Comparison of ENCODE assay signal across 1 cellular context in genomic region chr2:67846341-67847070, GRCh38.
A peak's percentile ranks its signal among the peaks of the same experiment; 100 is the strongest.
TF ChIP-seq lines count a peak whose summit lies in the region.

No MANE protein-coding gene starts in this region.

TF ChIP-seq in HepG2, 621 proteins besides CTCF, POLR2A, EP300 and RAD21 (continued from another document and continues in another):
- TF ChIP-seq, protein P1, sequence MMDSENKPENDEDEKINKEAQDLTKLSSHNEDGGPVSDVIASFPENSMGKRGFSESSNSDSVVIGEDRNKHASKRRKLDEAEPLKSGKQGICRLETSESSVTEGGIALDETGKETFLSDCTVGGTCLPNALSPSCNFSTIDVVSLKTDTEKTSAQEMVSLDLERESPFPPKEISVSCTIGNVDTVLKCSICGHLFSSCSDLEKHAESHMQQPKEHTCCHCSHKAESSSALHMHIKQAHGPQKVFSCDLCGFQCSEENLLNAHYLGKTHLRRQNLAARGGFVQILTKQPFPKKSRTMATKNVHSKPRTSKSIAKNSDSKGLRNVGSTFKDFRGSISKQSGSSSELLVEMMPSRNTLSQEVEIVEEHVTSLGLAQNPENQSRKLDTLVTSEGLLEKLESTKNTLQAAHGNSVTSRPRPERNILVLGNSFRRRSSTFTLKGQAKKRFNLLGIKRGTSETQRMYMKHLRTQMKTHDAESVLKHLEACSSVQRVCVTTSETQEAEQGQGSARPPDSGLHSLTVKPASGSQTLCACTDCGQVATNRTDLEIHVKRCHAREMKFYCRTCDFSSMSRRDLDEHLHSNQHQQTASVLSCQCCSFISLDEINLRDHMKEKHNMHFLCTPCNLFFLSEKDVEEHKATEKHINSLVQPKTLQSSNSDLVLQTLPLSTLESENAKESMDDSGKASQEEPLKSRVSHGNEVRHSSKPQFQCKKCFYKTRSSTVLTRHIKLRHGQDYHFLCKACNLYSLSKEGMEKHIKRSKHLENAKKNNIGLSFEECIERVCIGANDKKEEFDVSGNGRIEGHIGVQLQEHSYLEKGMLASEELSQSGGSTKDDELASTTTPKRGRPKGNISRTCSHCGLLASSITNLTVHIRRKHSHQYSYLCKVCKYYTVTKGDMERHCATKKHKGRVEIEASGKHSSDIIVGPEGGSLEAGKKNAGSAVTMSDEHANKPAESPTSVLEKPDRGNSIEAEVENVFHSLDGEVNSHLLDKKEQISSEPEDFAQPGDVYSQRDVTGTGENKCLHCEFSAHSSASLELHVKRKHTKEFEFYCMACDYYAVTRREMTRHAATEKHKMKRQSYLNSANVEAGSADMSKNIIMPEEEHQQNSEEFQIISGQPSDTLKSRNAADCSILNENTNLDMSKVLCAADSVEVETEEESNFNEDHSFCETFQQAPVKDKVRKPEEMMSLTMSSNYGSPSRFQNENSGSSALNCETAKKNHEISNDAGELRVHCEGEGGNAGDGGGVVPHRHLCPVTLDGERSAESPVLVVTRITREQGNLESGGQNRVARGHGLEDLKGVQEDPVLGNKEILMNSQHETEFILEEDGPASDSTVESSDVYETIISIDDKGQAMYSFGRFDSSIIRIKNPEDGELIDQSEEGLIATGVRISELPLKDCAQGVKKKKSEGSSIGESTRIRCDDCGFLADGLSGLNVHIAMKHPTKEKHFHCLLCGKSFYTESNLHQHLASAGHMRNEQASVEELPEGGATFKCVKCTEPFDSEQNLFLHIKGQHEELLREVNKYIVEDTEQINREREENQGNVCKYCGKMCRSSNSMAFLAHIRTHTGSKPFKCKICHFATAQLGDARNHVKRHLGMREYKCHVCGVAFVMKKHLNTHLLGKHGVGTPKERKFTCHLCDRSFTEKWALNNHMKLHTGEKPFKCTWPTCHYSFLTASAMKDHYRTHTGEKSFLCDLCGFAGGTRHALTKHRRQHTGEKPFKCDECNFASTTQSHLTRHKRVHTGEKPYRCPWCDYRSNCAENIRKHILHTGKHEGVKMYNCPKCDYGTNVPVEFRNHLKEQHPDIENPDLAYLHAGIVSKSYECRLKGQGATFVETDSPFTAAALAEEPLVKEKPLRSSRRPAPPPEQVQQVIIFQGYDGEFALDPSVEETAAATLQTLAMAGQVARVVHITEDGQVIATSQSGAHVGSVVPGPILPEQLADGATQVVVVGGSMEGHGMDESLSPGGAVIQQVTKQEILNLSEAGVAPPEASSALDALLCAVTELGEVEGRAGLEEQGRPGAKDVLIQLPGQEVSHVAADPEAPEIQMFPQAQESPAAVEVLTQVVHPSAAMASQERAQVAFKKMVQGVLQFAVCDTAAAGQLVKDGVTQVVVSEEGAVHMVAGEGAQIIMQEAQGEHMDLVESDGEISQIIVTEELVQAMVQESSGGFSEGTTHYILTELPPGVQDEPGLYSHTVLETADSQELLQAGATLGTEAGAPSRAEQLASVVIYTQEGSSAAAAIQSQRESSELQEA (CRISPR knock-in tag; IDR thresholded peaks at IDR 0.05; ENCODE audit: not compliant biosample characterization): no peak
- TF ChIP-seq ZNF224 (CRISPR knock-in tag; IDR thresholded peaks at IDR 0.05) (0 out of 2 replicates have a peak, but pooled peaks have one; percentile 58), SNRNP70 (IDR thresholded peaks at IDR 0.05; ENCODE audit: low read depth, low read length) (no peak), ZNF607 (CRISPR knock-in tag; IDR thresholded peaks at IDR 0.05; ENCODE audit: borderline replicate concordance) (peak; percentile 70; the same call in 1 of the 2 replicates), TBX2 (CRISPR knock-in tag; IDR thresholded peaks at IDR 0.05; ENCODE audit: borderline replicate concordance) (peak; percentile 57), FOXJ3 (CRISPR knock-in tag; IDR thresholded peaks at IDR 0.05; ENCODE audit: borderline replicate concordance) (peak; percentile 84; the same call in 1 of the 2 replicates), ZMYM2 (CRISPR knock-in tag; IDR thresholded peaks at IDR 0.05) (no peak), ZSCAN12 (CRISPR knock-in tag; IDR thresholded peaks at IDR 0.05) (peak; percentile 22; the same call in 1 of the 2 replicates), MAZ (IDR thresholded peaks at IDR 0.05; ENCODE audit: borderline replicate concordance, low read depth, low read length) (no peak), MAZ (CRISPR knock-in tag; IDR thresholded peaks at IDR 0.05; ENCODE audit: low read depth) (0 out of 2 replicates have a peak, but pooled peaks have one; percentile 35), SIX1 (CRISPR knock-in tag; IDR thresholded peaks at IDR 0.05; ENCODE audit: borderline replicate concordance) (no peak), NFRKB (IDR thresholded peaks at IDR 0.05) (no peak), FOXP1 (IDR thresholded peaks at IDR 0.05) (no peak), FOXP1 (CRISPR knock-in tag; IDR thresholded peaks at IDR 0.05) (peak; percentile 59), FOXK1 (CRISPR knock-in tag; IDR thresholded peaks at IDR 0.05; ENCODE audit: borderline replicate concordance, low read depth) (peak; percentile 61; the same call in 1 of the 2 replicates), SRSF4 (IDR thresholded peaks at IDR 0.05; ENCODE audit: low read depth, low read length, poor library complexity, severe bottlenecking) (no peak), HDAC2 (CRISPR knock-in tag; IDR thresholded peaks at IDR 0.05) (0 out of 2 replicates have a peak, but pooled peaks have one; percentile 33), SALL2 (CRISPR knock-in tag; IDR thresholded peaks at IDR 0.05) (no peak; the same call in 1 of the 2 replicates), KDM4B (CRISPR knock-in tag; IDR thresholded peaks at IDR 0.05) (no peak), TARDBP (CRISPR knock-in tag; IDR thresholded peaks at IDR 0.05) (0 out of 2 replicates have a peak, but pooled peaks have one; percentile 28), ZNF17 (CRISPR knock-in tag; IDR thresholded peaks at IDR 0.05) (no peak), FOXA3 (CRISPR knock-in tag; IDR thresholded peaks at IDR 0.05) (peak; percentile 64), FUBP1 (CRISPR knock-in tag; IDR thresholded peaks at IDR 0.05; ENCODE audit: borderline replicate concordance) (no peak), ISL2 (CRISPR knock-in tag; IDR thresholded peaks at IDR 0.05) (peak; percentile 47; the same call in 1 of the 2 replicates), MAF1 (CRISPR knock-in tag; IDR thresholded peaks at IDR 0.05; ENCODE audit: borderline replicate concordance) (no peak)
- TF ChIP-seq, protein P2, sequence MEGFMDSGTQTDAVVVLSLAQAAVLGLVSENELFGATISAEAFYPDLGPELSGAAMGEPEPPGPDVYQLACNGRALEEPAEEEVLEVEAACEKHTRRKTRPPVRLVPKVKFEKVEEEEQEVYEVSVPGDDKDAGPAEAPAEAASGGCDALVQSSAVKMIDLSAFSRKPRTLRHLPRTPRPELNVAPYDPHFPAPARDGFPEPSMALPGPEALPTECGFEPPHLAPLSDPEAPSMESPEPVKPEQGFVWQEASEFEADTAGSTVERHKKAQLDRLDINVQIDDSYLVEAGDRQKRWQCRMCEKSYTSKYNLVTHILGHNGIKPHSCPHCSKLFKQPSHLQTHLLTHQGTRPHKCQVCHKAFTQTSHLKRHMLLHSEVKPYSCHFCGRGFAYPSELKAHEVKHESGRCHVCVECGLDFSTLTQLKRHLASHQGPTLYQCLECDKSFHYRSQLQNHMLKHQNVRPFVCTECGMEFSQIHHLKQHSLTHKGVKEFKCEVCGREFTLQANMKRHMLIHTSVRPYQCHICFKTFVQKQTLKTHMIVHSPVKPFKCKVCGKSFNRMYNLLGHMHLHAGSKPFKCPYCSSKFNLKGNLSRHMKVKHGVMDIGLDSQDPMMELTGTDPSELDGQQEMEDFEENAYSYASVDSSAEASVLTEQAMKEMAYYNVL (CRISPR knock-in tag; IDR thresholded peaks at IDR 0.05; ENCODE audit: borderline replicate concordance): peak; percentile 47; the same call in 1 of the 2 replicates
- TF ChIP-seq, protein P3, sequence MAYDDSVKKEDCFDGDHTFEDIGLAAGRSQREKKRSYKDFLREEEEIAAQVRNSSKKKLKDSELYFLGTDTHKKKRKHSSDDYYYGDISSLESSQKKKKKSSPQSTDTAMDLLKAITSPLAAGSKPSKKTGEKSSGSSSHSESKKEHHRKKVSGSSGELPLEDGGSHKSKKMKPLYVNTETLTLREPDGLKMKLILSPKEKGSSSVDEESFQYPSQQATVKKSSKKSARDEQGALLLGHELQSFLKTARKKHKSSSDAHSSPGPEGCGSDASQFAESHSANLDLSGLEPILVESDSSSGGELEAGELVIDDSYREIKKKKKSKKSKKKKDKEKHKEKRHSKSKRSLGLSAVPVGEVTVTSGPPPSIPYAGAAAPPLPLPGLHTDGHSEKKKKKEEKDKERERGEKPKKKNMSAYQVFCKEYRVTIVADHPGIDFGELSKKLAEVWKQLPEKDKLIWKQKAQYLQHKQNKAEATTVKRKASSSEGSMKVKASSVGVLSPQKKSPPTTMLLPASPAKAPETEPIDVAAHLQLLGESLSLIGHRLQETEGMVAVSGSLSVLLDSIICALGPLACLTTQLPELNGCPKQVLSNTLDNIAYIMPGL (CRISPR knock-in tag; IDR thresholded peaks at IDR 0.05; ENCODE audit: borderline replicate concordance in 1 of 2, low read depth in 1 of 2): 0 out of 4 replicates have a peak, but pooled peaks of 1 of the 2 experiments have one; percentile 39
- TF ChIP-seq, protein P4, sequence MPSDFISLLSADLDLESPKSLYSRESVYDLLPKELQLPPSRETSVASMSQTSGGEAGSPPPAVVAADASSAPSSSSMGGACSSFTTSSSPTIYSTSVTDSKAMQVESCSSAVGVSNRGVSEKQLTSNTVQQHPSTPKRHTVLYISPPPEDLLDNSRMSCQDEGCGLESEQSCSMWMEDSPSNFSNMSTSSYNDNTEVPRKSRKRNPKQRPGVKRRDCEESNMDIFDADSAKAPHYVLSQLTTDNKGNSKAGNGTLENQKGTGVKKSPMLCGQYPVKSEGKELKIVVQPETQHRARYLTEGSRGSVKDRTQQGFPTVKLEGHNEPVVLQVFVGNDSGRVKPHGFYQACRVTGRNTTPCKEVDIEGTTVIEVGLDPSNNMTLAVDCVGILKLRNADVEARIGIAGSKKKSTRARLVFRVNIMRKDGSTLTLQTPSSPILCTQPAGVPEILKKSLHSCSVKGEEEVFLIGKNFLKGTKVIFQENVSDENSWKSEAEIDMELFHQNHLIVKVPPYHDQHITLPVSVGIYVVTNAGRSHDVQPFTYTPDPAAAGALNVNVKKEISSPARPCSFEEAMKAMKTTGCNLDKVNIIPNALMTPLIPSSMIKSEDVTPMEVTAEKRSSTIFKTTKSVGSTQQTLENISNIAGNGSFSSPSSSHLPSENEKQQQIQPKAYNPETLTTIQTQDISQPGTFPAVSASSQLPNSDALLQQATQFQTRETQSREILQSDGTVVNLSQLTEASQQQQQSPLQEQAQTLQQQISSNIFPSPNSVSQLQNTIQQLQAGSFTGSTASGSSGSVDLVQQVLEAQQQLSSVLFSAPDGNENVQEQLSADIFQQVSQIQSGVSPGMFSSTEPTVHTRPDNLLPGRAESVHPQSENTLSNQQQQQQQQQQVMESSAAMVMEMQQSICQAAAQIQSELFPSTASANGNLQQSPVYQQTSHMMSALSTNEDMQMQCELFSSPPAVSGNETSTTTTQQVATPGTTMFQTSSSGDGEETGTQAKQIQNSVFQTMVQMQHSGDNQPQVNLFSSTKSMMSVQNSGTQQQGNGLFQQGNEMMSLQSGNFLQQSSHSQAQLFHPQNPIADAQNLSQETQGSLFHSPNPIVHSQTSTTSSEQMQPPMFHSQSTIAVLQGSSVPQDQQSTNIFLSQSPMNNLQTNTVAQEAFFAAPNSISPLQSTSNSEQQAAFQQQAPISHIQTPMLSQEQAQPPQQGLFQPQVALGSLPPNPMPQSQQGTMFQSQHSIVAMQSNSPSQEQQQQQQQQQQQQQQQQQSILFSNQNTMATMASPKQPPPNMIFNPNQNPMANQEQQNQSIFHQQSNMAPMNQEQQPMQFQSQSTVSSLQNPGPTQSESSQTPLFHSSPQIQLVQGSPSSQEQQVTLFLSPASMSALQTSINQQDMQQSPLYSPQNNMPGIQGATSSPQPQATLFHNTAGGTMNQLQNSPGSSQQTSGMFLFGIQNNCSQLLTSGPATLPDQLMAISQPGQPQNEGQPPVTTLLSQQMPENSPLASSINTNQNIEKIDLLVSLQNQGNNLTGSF (CRISPR knock-in tag; IDR thresholded peaks at IDR 0.05): no peak
- TF ChIP-seq, protein P5, sequence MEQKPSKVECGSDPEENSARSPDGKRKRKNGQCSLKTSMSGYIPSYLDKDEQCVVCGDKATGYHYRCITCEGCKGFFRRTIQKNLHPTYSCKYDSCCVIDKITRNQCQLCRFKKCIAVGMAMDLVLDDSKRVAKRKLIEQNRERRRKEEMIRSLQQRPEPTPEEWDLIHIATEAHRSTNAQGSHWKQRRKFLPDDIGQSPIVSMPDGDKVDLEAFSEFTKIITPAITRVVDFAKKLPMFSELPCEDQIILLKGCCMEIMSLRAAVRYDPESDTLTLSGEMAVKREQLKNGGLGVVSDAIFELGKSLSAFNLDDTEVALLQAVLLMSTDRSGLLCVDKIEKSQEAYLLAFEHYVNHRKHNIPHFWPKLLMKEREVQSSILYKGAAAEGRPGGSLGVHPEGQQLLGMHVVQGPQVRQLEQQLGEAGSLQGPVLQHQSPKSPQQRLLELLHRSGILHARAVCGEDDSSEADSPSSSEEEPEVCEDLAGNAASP (CRISPR knock-in tag; IDR thresholded peaks at IDR 0.05; ENCODE audit: borderline replicate concordance): 0 out of 2 replicates have a peak, but pooled peaks have one; percentile 38
